ENCODE assay signal across 1 cellular context in genomic region chr15:58222698-58223097, GRCh38.
A peak's percentile ranks its signal among the peaks of the same experiment; 100 is the strongest.
TF ChIP-seq lines count a peak whose summit lies in the region.

No MANE protein-coding gene starts in this region.

TF ChIP-seq in HEK293, 187 proteins besides CTCF, POLR2A, EP300 and RAD21 (continued from another document):
- TF ChIP-seq ZBTB21 (tag by site-specific recombination; IDR thresholded peaks at IDR 0.05) = 0 out of 2 replicates have a peak, but pooled peaks have one; percentile 28
- no peak for TF ChIP-seq ZFP3 (tag by site-specific recombination; IDR thresholded peaks at IDR 0.05; ENCODE audit: low read depth)
- TF ChIP-seq KLF8 (tag by site-specific recombination; IDR thresholded peaks at IDR 0.05) = no peak
